Comparison of ENCODE assay signal across 15 cellular contexts in the genomic region with DNA sequence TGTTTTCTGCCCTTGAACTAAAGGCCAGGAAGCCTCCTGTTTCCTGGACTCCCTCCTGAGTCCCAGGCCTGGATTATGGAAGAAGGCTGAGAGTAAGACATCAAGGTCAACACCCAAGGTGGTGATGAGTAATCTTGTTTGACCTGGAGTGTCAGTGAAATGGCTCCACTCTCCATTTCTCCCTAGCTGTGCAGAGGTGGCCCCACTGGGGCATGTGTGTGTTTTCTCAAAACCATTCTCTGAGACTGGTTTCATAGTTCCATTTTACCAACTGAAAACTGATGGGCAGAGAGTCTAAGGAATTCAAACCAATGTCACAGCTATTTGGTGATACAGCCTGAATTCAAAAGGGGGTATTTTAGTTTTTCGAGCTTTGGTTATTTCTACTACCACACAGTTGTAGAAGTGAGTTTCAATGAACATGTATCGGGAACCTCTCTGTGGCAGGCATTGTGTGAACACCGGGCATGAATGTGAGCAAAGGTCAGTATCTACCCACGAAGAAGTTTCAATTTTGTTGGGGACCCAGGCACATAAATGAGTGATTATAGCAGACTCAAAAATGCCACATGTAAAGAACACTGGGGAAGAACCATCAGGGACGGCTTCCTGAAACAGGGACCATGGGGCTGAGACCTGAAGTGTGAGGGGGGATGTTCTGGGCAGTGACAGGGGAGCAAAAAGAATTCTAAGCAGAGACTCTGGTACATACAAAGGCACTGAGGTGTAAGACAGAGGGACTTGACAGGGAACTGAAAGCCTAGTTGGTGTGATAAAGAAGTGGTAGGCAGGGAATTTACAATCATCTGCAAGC.
"Had no signal": no experiment of that assay in that cellular context is flagged by ENCODE, and none has a peak within 500 bp of the region (broad histone marks: within the 10 kb centered on the region; RNA-seq: fewer than 3 reads in every experiment).

No MANE protein-coding gene starts in this region.

- H3K27ac ChIP-seq: thyroid gland, vagina had no signal

- H3K27me3 ChIP-seq: gastrocnemius medialis, heart left ventricle, thyroid gland, vagina had no signal

- ATAC-seq: activated naive CD8-positive, alpha-beta T cell treated with anti-CD3 and anti-CD28 coated beads, Interleukin-2, amount 50 U/mL, for 24 hours; gastrocnemius medialis; heart left ventricle; left cardiac atrium; stimulated activated effector memory CD8-positive, alpha-beta T cell treated with anti-CD3 and anti-CD28 coated beads, Interleukin-12 subunit alpha, Interleukin-12 subunit beta, amount 100 ng/mL, for 72 hours had no signal

- DNase-seq: activated CD4-positive, CD25-positive, alpha-beta regulatory T cell treated with anti-CD3 and anti-CD28 coated beads, Interleukin-2, amount 50 U/mL, for 72 hours; activated naive CD4-positive, alpha-beta T cell treated with anti-CD3 and anti-CD28 coated beads for 36 hours; activated naive CD8-positive, alpha-beta T cell treated with anti-CD3 and anti-CD28 coated beads, Interleukin-2, amount 50 U/mL, for 24 hours; aorta; cerebellar nuclear complex; dermis blood vessel endothelial cell; endodermal cell; erythroblast; gastrocnemius medialis; heart left ventricle; left cardiac atrium; T-helper 9 cell; thyroid gland had no signal
